Comparison of ENCODE assay signal across 2 cellular contexts in the genomic region with DNA sequence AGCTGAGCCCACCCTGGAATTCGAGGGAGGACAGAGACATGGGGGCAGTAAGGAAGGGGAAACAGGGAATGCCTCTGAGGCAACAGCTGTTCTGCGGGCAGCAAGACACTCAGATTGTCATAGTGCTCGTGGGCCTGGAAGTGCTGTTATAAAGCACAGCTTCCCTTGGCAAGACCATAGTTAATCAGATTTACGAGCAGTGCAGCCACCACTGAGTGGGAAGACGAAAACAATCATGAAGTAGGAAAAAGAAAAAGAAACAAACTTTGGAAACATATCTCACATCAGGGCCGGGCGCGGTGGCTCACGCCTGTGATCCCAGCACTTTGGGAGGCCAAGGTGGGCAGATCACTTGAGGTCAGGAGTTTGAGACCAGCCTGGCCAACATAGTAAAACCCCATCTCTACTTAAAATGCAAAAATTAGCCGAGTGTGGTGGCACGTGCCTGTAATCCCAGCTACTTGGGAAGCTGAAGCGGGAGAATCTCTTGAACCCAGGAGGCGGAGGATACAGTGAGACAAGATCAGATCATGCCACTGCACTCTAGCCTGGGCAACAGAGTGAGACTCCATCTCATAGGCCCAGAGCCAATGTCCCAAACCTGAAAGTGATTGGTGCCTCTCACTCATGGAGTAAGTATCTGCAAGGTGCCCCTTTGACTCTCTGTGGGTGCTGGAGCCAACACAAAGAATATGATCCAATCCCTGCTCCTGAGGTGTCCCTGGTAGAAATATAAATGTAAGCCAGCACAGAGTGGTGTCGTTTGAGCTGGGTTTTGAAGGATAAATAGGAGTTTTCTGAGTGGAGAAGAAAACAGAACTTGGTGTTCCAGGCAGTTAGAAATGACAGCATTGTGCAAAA.
TF ChIP-seq lines count a peak whose summit lies in the region.

No MANE protein-coding gene starts in this region.

TF ChIP-seq in IMR-90, 13 proteins besides CTCF, POLR2A, EP300 and RAD21:
- TF ChIP-seq, protein P1, sequence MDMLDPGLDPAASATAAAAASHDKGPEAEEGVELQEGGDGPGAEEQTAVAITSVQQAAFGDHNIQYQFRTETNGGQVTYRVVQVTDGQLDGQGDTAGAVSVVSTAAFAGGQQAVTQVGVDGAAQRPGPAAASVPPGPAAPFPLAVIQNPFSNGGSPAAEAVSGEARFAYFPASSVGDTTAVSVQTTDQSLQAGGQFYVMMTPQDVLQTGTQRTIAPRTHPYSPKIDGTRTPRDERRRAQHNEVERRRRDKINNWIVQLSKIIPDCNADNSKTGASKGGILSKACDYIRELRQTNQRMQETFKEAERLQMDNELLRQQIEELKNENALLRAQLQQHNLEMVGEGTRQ (IDR thresholded peaks at IDR 0.05; ENCODE audit: low read depth, low read length), result no peak
- TF ChIP-seq FOS (IDR thresholded peaks at IDR 0.05; ENCODE audit: low read depth, low read length), result no peak
- TF ChIP-seq MXI1 (IDR thresholded peaks at IDR 0.05; ENCODE audit: borderline replicate concordance, low read depth, low read length), result no peak
- no peak for TF ChIP-seq MAFK (IDR thresholded peaks at IDR 0.05; ENCODE audit: low read depth, low read length)
- no peak for TF ChIP-seq MAZ (IDR thresholded peaks at IDR 0.05; ENCODE audit: borderline replicate concordance, low read depth, low read length)
- TF ChIP-seq, protein P2, sequence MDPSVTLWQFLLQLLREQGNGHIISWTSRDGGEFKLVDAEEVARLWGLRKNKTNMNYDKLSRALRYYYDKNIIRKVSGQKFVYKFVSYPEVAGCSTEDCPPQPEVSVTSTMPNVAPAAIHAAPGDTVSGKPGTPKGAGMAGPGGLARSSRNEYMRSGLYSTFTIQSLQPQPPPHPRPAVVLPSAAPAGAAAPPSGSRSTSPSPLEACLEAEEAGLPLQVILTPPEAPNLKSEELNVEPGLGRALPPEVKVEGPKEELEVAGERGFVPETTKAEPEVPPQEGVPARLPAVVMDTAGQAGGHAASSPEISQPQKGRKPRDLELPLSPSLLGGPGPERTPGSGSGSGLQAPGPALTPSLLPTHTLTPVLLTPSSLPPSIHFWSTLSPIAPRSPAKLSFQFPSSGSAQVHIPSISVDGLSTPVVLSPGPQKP (IDR thresholded peaks at IDR 0.05; ENCODE audit: borderline replicate concordance, low read depth, low read length), result no peak

TF ChIP-seq in endothelial cell of umbilical vein, 7 proteins besides CTCF, POLR2A, EP300 and RAD21:
- TF ChIP-seq, protein P3, sequence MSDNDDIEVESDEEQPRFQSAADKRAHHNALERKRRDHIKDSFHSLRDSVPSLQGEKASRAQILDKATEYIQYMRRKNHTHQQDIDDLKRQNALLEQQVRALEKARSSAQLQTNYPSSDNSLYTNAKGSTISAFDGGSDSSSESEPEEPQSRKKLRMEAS (IDR thresholded peaks at IDR 0.05; ENCODE audit: insufficient read depth, insufficient read length), result no peak
- TF ChIP-seq GATA2 (IDR thresholded peaks at IDR 0.05; ENCODE audit: insufficient read depth, insufficient read length, low read depth, low read length) (no peak), EZH2 (IDR thresholded peaks at IDR 0.05; ENCODE audit: borderline replicate concordance, low read depth, low read length, severe bottlenecking) (no peak), JUN (IDR thresholded peaks at IDR 0.05; ENCODE audit: borderline replicate concordance, insufficient read depth, insufficient read length, low read depth) (no peak), MYC (IDR thresholded peaks at IDR 0.05; ENCODE audit: low read depth, low read length) (no peak), FOS (IDR thresholded peaks at IDR 0.05; ENCODE audit: borderline replicate concordance, insufficient read depth, low read length) (no peak), POLR2AphosphoS5 (IDR thresholded peaks at IDR 0.05; ENCODE audit: insufficient read depth, low read depth, low read length) (no peak)
